In the genomic region with DNA sequence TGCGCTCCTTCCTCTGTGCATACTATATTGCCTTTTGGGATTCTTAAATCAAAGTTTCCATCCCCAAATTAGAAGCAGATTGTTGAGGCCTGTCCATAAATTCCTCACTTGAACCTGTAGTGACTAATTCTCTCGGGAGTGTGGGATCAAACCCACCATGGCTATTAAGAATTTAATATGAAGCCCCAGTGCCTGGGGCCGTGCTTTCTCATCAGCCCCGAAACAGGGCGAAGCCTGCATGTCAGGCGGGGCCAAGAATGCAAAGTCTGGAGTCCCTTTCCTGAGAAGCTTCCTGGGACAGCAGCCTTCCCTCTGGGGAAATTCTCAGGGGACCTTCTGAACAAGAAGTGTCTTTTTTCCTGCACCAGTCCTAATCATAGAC, we compare ENCODE assay signal across 36 cellular contexts. TPM values are rescaled to one million over a fixed set of nuclear protein-coding genes. Genes with fewer than 3 reads are reported as not detected.
DNase-seq lines count a peak whose midpoint lies in the region; ATAC-seq lines count a peak whose summit lies in the region.
"Had no signal": no experiment of that assay in that cellular context is flagged by ENCODE, and none has a peak within 500 bp of the region (broad histone marks: within the 10 kb centered on the region; RNA-seq: fewer than 3 reads in every experiment).

No MANE protein-coding gene starts in this region.

- H3K14ac ChIP-seq in trophoblast cell (ENCODE audit: low read length): no peak overlapping the region

- DNase-seq in SK-N-MC (ENCODE audit: low read depth, low spot score): no peak
- DNase-seq in trophoblast cell: no peak
- DNase-seq in activated CD4-positive, alpha-beta T cell treated with anti-CD3 and anti-CD28 coated beads, Interleukin-2, amount 10 ng/mL, durations not matched to agents 24 days and 14 days: no peak
- DNase-seq in stimulated activated CD4-positive, alpha-beta T cell treated with anti-CD3 and anti-CD28 coated beads, Interleukin-4, amount 100 ng/mL, for 1 hour: no peak
- DNase-seq: activated CD4-positive, alpha-beta T cell treated with anti-CD3 and anti-CD28 coated beads for 4 hours; activated CD8-positive, alpha-beta memory T cell treated with anti-CD3 and anti-CD28 coated beads for 24 hours; activated gamma-delta T cell; activated naive CD8-positive, alpha-beta T cell treated with anti-CD3 and anti-CD28 coated beads, Interleukin-2, amount 10 ng/mL, durations not matched to agents 7 days and 5 days; activated T-cell treated with anti-CD3 and anti-CD28 coated beads, Interleukin-2, amount 50 U/mL, for 24 hours; CD4-positive, alpha-beta memory T cell; central memory CD4-positive, alpha-beta T cell; Kasumi-1; kidney glomerular epithelial cell; mucosa of descending colon; MV-4-11; natural killer cell; NCI-H146; occipital lobe; psoas muscle; SHP77 treated with DMSO at 0.1 percent for 48 hours; stimulated activated CD4-positive, alpha-beta T cell treated with anti-CD3 and anti-CD28 coated beads, Interleukin-4, amount 100 ng/mL, for 24 hours; T1000; upper lobe of right lung; WERI-Rb-1 had no signal

- H3K27ac ChIP-seq in SK-N-MC: peak overlapping the region; percentile 42; the same call in 1 of the 2 replicates
- peak overlapping the region; percentile 55 to 86 for H3K27ac ChIP-seq in esophagus (ENCODE audit: low read depth in 2 of 2, low read length in 1 of 2)
- peak overlapping the region; percentile 87 for H3K27ac ChIP-seq in trophoblast cell (ENCODE audit: low read depth, low read length)
- H3K27ac ChIP-seq: A549, ascending aorta, gastrocnemius medialis, psoas muscle, upper lobe of right lung, WERI-Rb-1 had no signal

- no peaks in the 10 kb centered on the region for H3K4me1 Mint-ChIP-seq in activated CD4-positive, alpha-beta T cell treated with anti-CD3 and anti-CD28 coated beads, Interleukin-2, amount 10 ng/mL, durations not matched to agents 24 days and 14 days
- H3K4me1 Mint-ChIP-seq: activated naive CD8-positive, alpha-beta T cell treated with anti-CD3 and anti-CD28 coated beads, Interleukin-2, amount 10 ng/mL, durations not matched to agents 7 days and 5 days; natural killer cell had no signal

- H3K23ac ChIP-seq in trophoblast cell (ENCODE audit: low read length): no peak overlapping the region

- H4K12ac ChIP-seq in trophoblast cell (ENCODE audit: low read depth, low read length): no peak overlapping the region

- peak overlapping the region; percentile 1; the same call in 1 of the 2 replicates for H3K9ac ChIP-seq in ES-I3 (ENCODE audit: low read depth, low read length)
- no peak overlapping the region for H3K9ac ChIP-seq in SK-N-MC (ENCODE audit: insufficient read length)
- H3K9ac ChIP-seq in trophoblast cell (ENCODE audit: low read length): no peak overlapping the region

- no peak overlapping the region for H3K4me3 Mint-ChIP-seq in activated CD4-positive, alpha-beta T cell treated with anti-CD3 and anti-CD28 coated beads, Interleukin-2, amount 10 ng/mL, durations not matched to agents 24 days and 14 days
- H3K4me3 Mint-ChIP-seq: activated naive CD8-positive, alpha-beta T cell treated with anti-CD3 and anti-CD28 coated beads, Interleukin-2, amount 10 ng/mL, durations not matched to agents 7 days and 5 days; activated T-cell treated with anti-CD3 and anti-CD28 coated beads, Interleukin-2, amount 50 U/mL, for 24 hours; CD4-positive, alpha-beta memory T cell; endodermal cell; natural killer cell had no signal

- intact Hi-C loops in activated CD4-positive, alpha-beta T cell treated with anti-CD3 and anti-CD28 coated beads, Interleukin-2, amount 10 ng/mL, durations not matched to agents 24 days and 14 days (cut with micrococcal nuclease): no loop called here

- H3K27me3 Mint-ChIP-seq in activated CD4-positive, alpha-beta T cell treated with anti-CD3 and anti-CD28 coated beads, Interleukin-2, amount 10 ng/mL, durations not matched to agents 24 days and 14 days: no peaks in the 10 kb centered on the region

- no peak overlapping the region for H3K4ac ChIP-seq in trophoblast cell (ENCODE audit: low read depth, low read length)

- peak overlapping the region; percentile 48 for H2BK120ac ChIP-seq in trophoblast cell (ENCODE audit: insufficient read depth, low read length, poor library complexity)

- peak overlapping the region; percentile 11 for H3K18ac ChIP-seq in trophoblast cell (ENCODE audit: low read length)

- H4K91ac ChIP-seq in trophoblast cell (ENCODE audit: low read depth, low read length): peak overlapping the region; percentile 77

- H3K27ac Mint-ChIP-seq in activated CD4-positive, alpha-beta T cell treated with anti-CD3 and anti-CD28 coated beads, Interleukin-2, amount 10 ng/mL, durations not matched to agents 24 days and 14 days: no peak overlapping the region
- H3K27ac Mint-ChIP-seq: activated naive CD8-positive, alpha-beta T cell treated with anti-CD3 and anti-CD28 coated beads, Interleukin-2, amount 10 ng/mL, durations not matched to agents 7 days and 5 days; activated T-cell treated with anti-CD3 and anti-CD28 coated beads, Interleukin-2, amount 50 U/mL, for 24 hours; CD4-positive, alpha-beta memory T cell; endodermal cell; natural killer cell had no signal

- H3K4me3 ChIP-seq in SK-N-MC: peak overlapping the region; percentile 61
- H3K4me3 ChIP-seq in esophagus (ENCODE audit: low read depth in 1 of 2, low read length in 2 of 2): no peak overlapping the region
- no peak overlapping the region for H3K4me3 ChIP-seq in trophoblast cell (ENCODE audit: low read depth, low read length)
- H3K4me3 ChIP-seq: A549, ascending aorta, gastrocnemius medialis, GM12878, mucosa of descending colon, psoas muscle, upper lobe of right lung had no signal

- peak overlapping the region; percentile 67 for H2BK12ac ChIP-seq in trophoblast cell (ENCODE audit: low read length)

- peak overlapping the region; percentile 25 for H4K8ac ChIP-seq in trophoblast cell (ENCODE audit: low read depth, low read length)

- ATAC-seq in HG03139 (IDR thresholded peaks at IDR 0.05; ENCODE audit: unreplicated experiment) (no peak), HG03196 (IDR thresholded peaks at IDR 0.05; ENCODE audit: unreplicated experiment) (no peak)
- ATAC-seq: GM12878, HCT116, mucosa of descending colon, natural killer cell, Panc1, sciatic nerve, upper lobe of right lung had no signal

- WGBS in esophagus, 2 donors: 49 to 67% methylated on average over 6 of the region's 6 CpGs
- no CpG with 5 or more reads among the region's 6 CpGs for WGBS in trophoblast cell (ENCODE audit: extremely low coverage, insufficient coverage, insufficient read length)

- no peak overlapping the region for H2AK5ac ChIP-seq in trophoblast cell (ENCODE audit: low read length)

- no peak overlapping the region for H2AFZ ChIP-seq in trophoblast cell (ENCODE audit: insufficient read depth, low read length, poor library complexity)

- peak overlapping the region; percentile 46 for H3K4me2 ChIP-seq in trophoblast cell (ENCODE audit: low read length)
- H3K4me2 ChIP-seq: A549 had no signal

- H3K4me1 ChIP-seq in ES-I3 (ENCODE audit: insufficient read depth, low read length) (peaks cover 39% of the 10 kb centered on the region), esophagus (ENCODE audit: control insufficient read depth in 2 of 2, insufficient read depth in 2 of 2, low read length in 1 of 2) (peaks cover 0 to 22% of the 10 kb centered on the region in 2 donors), trophoblast cell (ENCODE audit: control insufficient read depth in 1 of 2, insufficient read depth in 2 of 2, low read length in 2 of 2) (peaks cover 22 to 26% of the 10 kb centered on the region in 2 experiments)
- H3K4me1 ChIP-seq: ascending aorta, upper lobe of right lung had no signal

- H3K27me3 ChIP-seq in esophagus (ENCODE audit: control insufficient read depth in 1 of 2, insufficient read depth in 2 of 2, low read length in 2 of 2): no peaks in the 10 kb centered on the region
- no peaks in the 10 kb centered on the region for H3K27me3 ChIP-seq in trophoblast cell (ENCODE audit: insufficient read depth, low read length)
- H3K27me3 ChIP-seq: ascending aorta, gastrocnemius medialis, upper lobe of right lung had no signal

- H3K36me3 ChIP-seq in ES-I3 (ENCODE audit: insufficient read depth, low read length): no peaks in the 10 kb centered on the region
- no peaks in the 10 kb centered on the region for H3K36me3 ChIP-seq in SK-N-MC (ENCODE audit: insufficient read depth, low read length)
- no peaks in the 10 kb centered on the region for H3K36me3 ChIP-seq in esophagus (ENCODE audit: control insufficient read depth in 2 of 2, insufficient read depth in 2 of 2, low read length in 1 of 2)
- H3K36me3 ChIP-seq in trophoblast cell (ENCODE audit: control insufficient read depth in 1 of 2, insufficient read depth in 2 of 2, low read length in 2 of 2): no peaks in the 10 kb centered on the region
- H3K36me3 ChIP-seq: ascending aorta, gastrocnemius medialis, upper lobe of right lung, WERI-Rb-1 had no signal

- H3K36me3 Mint-ChIP-seq in activated CD4-positive, alpha-beta T cell treated with anti-CD3 and anti-CD28 coated beads, Interleukin-2, amount 10 ng/mL, durations not matched to agents 24 days and 14 days (ENCODE audit: low read depth): no peaks in the 10 kb centered on the region
- H3K36me3 Mint-ChIP-seq: activated naive CD8-positive, alpha-beta T cell treated with anti-CD3 and anti-CD28 coated beads, Interleukin-2, amount 10 ng/mL, durations not matched to agents 7 days and 5 days; CD4-positive, alpha-beta memory T cell; natural killer cell had no signal

- peaks cover 19% of the 10 kb centered on the region for H3K79me1 ChIP-seq in trophoblast cell (ENCODE audit: low read length)

- no peaks in the 10 kb centered on the region for H3K9me3 Mint-ChIP-seq in activated CD4-positive, alpha-beta T cell treated with anti-CD3 and anti-CD28 coated beads, Interleukin-2, amount 10 ng/mL, durations not matched to agents 24 days and 14 days
- H3K9me3 Mint-ChIP-seq: activated naive CD8-positive, alpha-beta T cell treated with anti-CD3 and anti-CD28 coated beads, Interleukin-2, amount 10 ng/mL, durations not matched to agents 7 days and 5 days; activated T-cell treated with anti-CD3 and anti-CD28 coated beads, Interleukin-2, amount 50 U/mL, for 24 hours; CD4-positive, alpha-beta memory T cell; endodermal cell; natural killer cell had no signal

- no peaks in the 10 kb centered on the region for H3K79me2 ChIP-seq in trophoblast cell (ENCODE audit: control insufficient read depth, insufficient read depth, low read length, poor library complexity)

- peak overlapping the region; percentile 28 for H2BK5ac ChIP-seq in trophoblast cell (ENCODE audit: low read depth, low read length, poor library complexity)

- H3K9me3 ChIP-seq in ES-I3 (ENCODE audit: control insufficient read depth, insufficient read depth, low read length) (peaks cover 3% of the 10 kb centered on the region; the same call in 1 of the 2 replicates), SK-N-MC (ENCODE audit: low read depth, low read length) (no peaks in the 10 kb centered on the region), esophagus (ENCODE audit: control insufficient read depth in 2 of 2, insufficient read depth in 1 of 2, low read depth in 1 of 2, low read length in 1 of 2) (no peaks in the 10 kb centered on the region), trophoblast cell (ENCODE audit: insufficient read depth, low read depth, low read length) (no peaks in the 10 kb centered on the region)
- H3K9me3 ChIP-seq: A549, ascending aorta, gastrocnemius medialis, mucosa of descending colon, psoas muscle, upper lobe of right lung had no signal

RNA-seq across cellular contexts. Expression of gene FAT2, which starts 29.3 kb away (rescaled TPM):
- polyA plus RNA-seq in esophagus: 10 to 100 TPM; 29.5 to 33.8 TPM
- 0.26 and 0.30 TPM in 2 replicates for polyA plus RNA-seq in trophoblast cell (2013)
- not detected in 2 replicates for total RNA-seq in activated CD4-positive, alpha-beta T cell treated with anti-CD3 and anti-CD28 coated beads, Interleukin-2, amount 10 ng/mL, durations not matched to agents 24 days and 14 days
- total RNA-seq: activated naive CD8-positive, alpha-beta T cell treated with anti-CD3 and anti-CD28 coated beads, Interleukin-2, amount 10 ng/mL, durations not matched to agents 7 days and 5 days; ascending aorta; CD4-positive, alpha-beta memory T cell; gastrocnemius medialis; mucosa of descending colon; natural killer cell had no signal
- polyA plus RNA-seq: CD4-positive, alpha-beta memory T cell had no signal
